20 cellular contexts compared by ENCODE assay signal in genomic region chr5:82174919-82175219, GRCh38.
A peak's percentile ranks its signal among the peaks of the same experiment; 100 is the strongest.
DNase-seq lines count a peak whose midpoint lies in the region; FAIRE-seq and TF ChIP-seq lines count a peak whose summit lies in the region.
"Had no signal": no experiment of that assay in that cellular context is flagged by ENCODE, and none has a peak within 500 bp of the region (broad histone marks: within the 10 kb centered on the region; RNA-seq: fewer than 3 reads in every experiment).

No MANE protein-coding gene starts in this region.

- no peak overlapping the region for H2AFZ ChIP-seq in Loucy (ENCODE audit: low read length)

- DNase-seq in GM12892 (ENCODE audit: insufficient read length), result no peak
- DNase-seq in ovary, result no peak
- no peak for DNase-seq in dermis blood vessel endothelial cell
- DNase-seq in Kasumi-1 (lab: John Stamatoyannopoulos, UW), result no peak
- DNase-seq in putamen (ENCODE audit: low spot score), result no peak
- DNase-seq: esophagus squamous epithelium, occipital lobe had no signal

- TF ChIP-seq CTCF in Loucy (conservative IDR thresholded peaks at IDR 0.05; ENCODE audit: low read length) (peak; percentile 9; the same call in 1 of the 2 replicates), ovary (IDR thresholded peaks at IDR 0.05) (no peak)

- intact Hi-C loops in dendritic cell treated with granulocyte-macrophage colony-stimulating factor and Interleukin-4, amounts not matched to agents 40 ng/mL and 50 ng/mL, for 4 days (cut with micrococcal nuclease), result loop anchor here (10.0 kb wide), 2 partner anchors 200 to 420 kb away; partner anchors contain the start of genes ATG10 and SSBP2
- intact Hi-C loops in ovary (cut with DNase I), result no loop called here

- H3K4me2 ChIP-seq in Loucy (ENCODE audit: low read depth, low read length, poor library complexity, severe bottlenecking), result no peak overlapping the region

- peak; percentile 33 for FAIRE-seq in GM12892 (lab: Jason Lieb, UNC)

- H3K79me2 ChIP-seq in Loucy (ENCODE audit: insufficient read depth, low read length), result no peaks in the 10 kb centered on the region

- H3K9me3 Mint-ChIP-seq in dendritic cell treated with granulocyte-macrophage colony-stimulating factor and Interleukin-4, amounts not matched to agents 40 ng/mL and 50 ng/mL, for 4 days, result no peaks in the 10 kb centered on the region
- H3K9me3 Mint-ChIP-seq: activated CD4-positive, alpha-beta memory T cell treated with anti-CD3 and anti-CD28 coated beads, Interleukin-2, amount 10 ng/mL, durations not matched to agents 7 days and 5 days; T-helper 1 cell treated with Interleukin-12 subunit alpha and Interleukin-12 subunit beta and Interleukin-4 antibody, amounts not matched to agents 30 μg/mL and 1 μg/mL, for 36 hours had no signal

- no peaks in the 10 kb centered on the region for H3F3A ChIP-seq in Loucy (ENCODE audit: low read depth)

- H3K9me3 ChIP-seq in Loucy (ENCODE audit: insufficient read depth, low read depth, low read length), result no peaks in the 10 kb centered on the region
- H3K9me3 ChIP-seq in skeletal muscle tissue (ENCODE audit: control insufficient read depth in 3 of 3, low read length in 3 of 3), result no peaks in the 10 kb centered on the region
- no peaks in the 10 kb centered on the region for H3K9me3 ChIP-seq in ovary
- H3K9me3 ChIP-seq: esophagus squamous epithelium, gastroesophageal sphincter had no signal

- no peaks in the 10 kb centered on the region for H3K27me3 Mint-ChIP-seq in dendritic cell treated with granulocyte-macrophage colony-stimulating factor and Interleukin-4, amounts not matched to agents 40 ng/mL and 50 ng/mL, for 4 days
- H3K27me3 Mint-ChIP-seq: activated CD4-positive, alpha-beta memory T cell treated with anti-CD3 and anti-CD28 coated beads, Interleukin-2, amount 10 ng/mL, durations not matched to agents 7 days and 5 days; activated naive CD8-positive, alpha-beta T cell; CD4-positive, CD25-positive, alpha-beta regulatory T cell had no signal

- no peak overlapping the region for H3K4me3 Mint-ChIP-seq in dendritic cell treated with granulocyte-macrophage colony-stimulating factor and Interleukin-4, amounts not matched to agents 40 ng/mL and 50 ng/mL, for 4 days
- H3K4me3 Mint-ChIP-seq: activated CD4-positive, alpha-beta memory T cell treated with anti-CD3 and anti-CD28 coated beads, Interleukin-2, amount 10 ng/mL, durations not matched to agents 7 days and 5 days; activated naive CD8-positive, alpha-beta T cell; CD4-positive, CD25-positive, alpha-beta regulatory T cell; T-helper 1 cell treated with Interleukin-12 subunit alpha and Interleukin-12 subunit beta and Interleukin-4 antibody, amounts not matched to agents 30 μg/mL and 1 μg/mL, for 36 hours had no signal

- H3K9ac ChIP-seq in Loucy (ENCODE audit: low read depth, low read length, poor library complexity, severe bottlenecking) (no peak overlapping the region), skeletal muscle tissue (ENCODE audit: low read depth in 1 of 3, low read length in 3 of 3) (no peak overlapping the region)

- H4K20me1 ChIP-seq in Loucy (ENCODE audit: insufficient read depth, low read length, poor library complexity, severe bottlenecking), result no peaks in the 10 kb centered on the region

- TF ChIP-seq POLR2A in GM12892 (IDR thresholded peaks at IDR 0.05; ENCODE audit: low read depth, low read length) (no peak), ovary (IDR thresholded peaks at IDR 0.05) (no peak)

- peaks cover 15% of the 10 kb centered on the region for H3K4me1 Mint-ChIP-seq in dendritic cell treated with granulocyte-macrophage colony-stimulating factor and Interleukin-4, amounts not matched to agents 40 ng/mL and 50 ng/mL, for 4 days (ENCODE audit: low read depth)

- H3K27me3 ChIP-seq in Loucy (ENCODE audit: insufficient read depth, low read length, poor library complexity, severe bottlenecking) (no peaks in the 10 kb centered on the region), skeletal muscle tissue (ENCODE audit: control insufficient read depth in 3 of 3, insufficient read depth in 3 of 3, low read length in 3 of 3) (no peaks in the 10 kb centered on the region), ovary (peaks cover 2% of the 10 kb centered on the region)
- H3K27me3 ChIP-seq: cardiac muscle cell, esophagus squamous epithelium, gastroesophageal sphincter had no signal

- no peaks in the 10 kb centered on the region for H3K36me3 ChIP-seq in Loucy (ENCODE audit: insufficient read depth, low read length)
- peaks cover 0 to under 1% (median 0%) of the 10 kb centered on the region in 3 donors for H3K36me3 ChIP-seq in skeletal muscle tissue (ENCODE audit: control insufficient read depth in 3 of 3, insufficient read depth in 3 of 3, low read length in 3 of 3)
- no peaks in the 10 kb centered on the region for H3K36me3 ChIP-seq in ovary
- H3K36me3 ChIP-seq: cardiac muscle cell, esophagus squamous epithelium had no signal

- H3K4me3 ChIP-seq in Loucy (ENCODE audit: low read length, poor library complexity, severe bottlenecking) (no peak overlapping the region), skeletal muscle tissue (ENCODE audit: low read length in 3 of 3) (no peak overlapping the region), ovary (no peak overlapping the region)
- H3K4me3 ChIP-seq: cardiac muscle cell, coronary artery, esophagus squamous epithelium, gastroesophageal sphincter, SK-N-MC, skin epidermis had no signal

- H3K4me1 ChIP-seq in Loucy (ENCODE audit: insufficient read depth, low read length, poor library complexity, severe bottlenecking) (peaks cover 7% of the 10 kb centered on the region), skeletal muscle tissue (ENCODE audit: control insufficient read depth in 3 of 3, insufficient read depth in 3 of 3, low read length in 3 of 3) (peaks cover 0 to 3% (median 0%) of the 10 kb centered on the region in 3 donors), ovary (ENCODE audit: insufficient read depth) (no peaks in the 10 kb centered on the region)
- H3K4me1 ChIP-seq: esophagus squamous epithelium had no signal

- H3K9me2 ChIP-seq in Loucy (replicated peaks; ENCODE audit: low read depth, low read length), result no peaks in the 10 kb centered on the region

- H3K36me3 Mint-ChIP-seq in dendritic cell treated with granulocyte-macrophage colony-stimulating factor and Interleukin-4, amounts not matched to agents 40 ng/mL and 50 ng/mL, for 4 days (ENCODE audit: low read depth), result peaks cover 3% of the 10 kb centered on the region

- H3K27ac ChIP-seq in skeletal muscle tissue (ENCODE audit: low read depth, low read length), result peak overlapping the region; percentile 32
- H3K27ac ChIP-seq in ovary, result no peak overlapping the region
- H3K27ac ChIP-seq: cardiac muscle cell, esophagus squamous epithelium, gastroesophageal sphincter, RWPE1, SK-N-MC, skin epidermis had no signal

- 94 to 100% (median 100%) methylated on average over 1 of the region's 1 CpG for WGBS in ovary, 3 donors

- peak overlapping the region; percentile 45 for H3K27ac Mint-ChIP-seq in dendritic cell treated with granulocyte-macrophage colony-stimulating factor and Interleukin-4, amounts not matched to agents 40 ng/mL and 50 ng/mL, for 4 days
- H3K27ac Mint-ChIP-seq: activated CD4-positive, alpha-beta memory T cell treated with anti-CD3 and anti-CD28 coated beads, Interleukin-2, amount 10 ng/mL, durations not matched to agents 7 days and 5 days; activated naive CD8-positive, alpha-beta T cell; T-helper 1 cell treated with Interleukin-12 subunit alpha and Interleukin-12 subunit beta and Interleukin-4 antibody, amounts not matched to agents 30 μg/mL and 1 μg/mL, for 36 hours had no signal

- no peak for TF ChIP-seq EP300 in ovary (IDR thresholded peaks at IDR 0.05)
